In the genomic region with DNA sequence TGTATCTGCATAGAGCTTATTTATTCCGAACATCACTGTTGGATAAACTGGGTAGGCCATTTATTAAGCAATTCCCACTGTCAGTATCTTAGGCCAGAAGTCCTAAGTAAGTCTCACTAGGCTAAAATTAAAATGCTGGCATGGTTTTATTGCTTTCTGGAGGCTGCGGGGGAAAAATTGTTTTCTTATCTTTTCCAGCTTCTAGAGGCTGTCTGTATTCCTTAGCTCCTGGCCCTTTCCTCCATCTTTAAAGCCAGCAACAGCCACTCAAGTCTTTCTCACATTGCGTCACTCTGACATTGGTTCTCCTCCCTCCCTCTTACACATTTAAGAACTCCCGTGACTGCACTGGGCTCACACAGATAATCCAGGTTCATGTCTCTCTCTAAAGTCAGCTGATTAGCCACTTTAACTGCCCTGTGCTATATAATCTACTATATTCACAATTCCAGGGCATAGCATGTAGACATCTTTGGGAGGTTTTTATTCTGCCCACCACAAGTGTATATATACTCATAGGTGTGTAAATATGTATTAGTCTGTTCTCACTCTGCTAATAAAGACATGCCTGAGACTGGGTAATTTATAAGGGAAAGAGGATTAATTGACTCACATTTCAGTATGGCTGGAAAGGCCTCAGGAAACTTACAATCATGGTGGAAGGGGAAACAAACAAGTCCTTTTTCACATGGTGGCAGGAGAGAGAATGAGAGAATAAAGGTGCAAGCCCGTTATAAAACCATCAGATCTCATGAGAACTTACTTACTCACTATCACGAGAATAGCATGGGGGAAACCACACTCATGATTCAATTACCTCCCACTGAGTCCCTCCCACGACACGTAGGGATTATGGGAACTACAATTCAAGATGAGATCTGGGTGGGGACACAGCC, we compare ENCODE assay signal across 21 cellular contexts.
A peak's percentile ranks its signal among the peaks of the same experiment; 100 is the strongest.
DNase-seq lines count a peak whose midpoint lies in the region; ATAC-seq and TF ChIP-seq lines count a peak whose summit lies in the region.
"Had no signal": no experiment of that assay in that cellular context is flagged by ENCODE, and none has a peak within 500 bp of the region (broad histone marks: within the 10 kb centered on the region; RNA-seq: fewer than 3 reads in every experiment).

No MANE protein-coding gene starts in this region.

- H3K4me1 ChIP-seq in fibroblast of lung (ENCODE audit: control insufficient read depth, extremely low read depth, insufficient read depth, low read length) (peaks cover 13% of the 10 kb centered on the region), mesenchymal stem cell (ENCODE audit: control insufficient read depth, insufficient read depth, low read depth, low read length) (peaks cover 2% of the 10 kb centered on the region), upper lobe of right lung (no peaks in the 10 kb centered on the region)
- H3K4me1 ChIP-seq in CD8-positive, alpha-beta T cell (ENCODE audit: insufficient read depth, low read length) = no peaks in the 10 kb centered on the region
- H3K4me1 ChIP-seq: vagina had no signal

- no peaks in the 10 kb centered on the region for H3K27me3 Mint-ChIP-seq in nephron progenitor cell (ENCODE audit: low read depth, poor library complexity)
- peaks cover 5% of the 10 kb centered on the region for H3K27me3 Mint-ChIP-seq in CD8-positive, alpha-beta T cell (ENCODE audit: low read depth)
- H3K27me3 Mint-ChIP-seq: brain had no signal

- H4K20me1 ChIP-seq in fibroblast of lung (ENCODE audit: control insufficient read depth, extremely low read depth, insufficient read depth, low read length) = no peaks in the 10 kb centered on the region

- H2BK5ac ChIP-seq in mesenchymal stem cell (ENCODE audit: low read depth, low read length, poor library complexity, severe bottlenecking) = no peak overlapping the region

- H3K36me3 ChIP-seq in fibroblast of lung (ENCODE audit: control insufficient read depth, insufficient read depth, low read length) (no peaks in the 10 kb centered on the region), mesenchymal stem cell (ENCODE audit: control insufficient read depth in 1 of 2, insufficient read depth in 2 of 2, low read depth in 1 of 2, low read length in 2 of 2) (peaks cover 0 to 10% of the 10 kb centered on the region in 2 experiments), upper lobe of right lung (no peaks in the 10 kb centered on the region)
- H3K36me3 ChIP-seq in CD8-positive, alpha-beta T cell (ENCODE audit: insufficient read depth, low read length) = no peaks in the 10 kb centered on the region
- H3K36me3 ChIP-seq: vagina had no signal

- H3K9ac ChIP-seq in fibroblast of lung (ENCODE audit: insufficient read depth, low read length) (no peak overlapping the region), mesenchymal stem cell (ENCODE audit: low read length) (peak overlapping the region; percentile 22)

- 87% methylated on average over 6 of the region's 8 CpGs for WGBS in mesenchymal stem cell

- H3K9me3 Mint-ChIP-seq in nephron progenitor cell = no peaks in the 10 kb centered on the region
- no peaks in the 10 kb centered on the region for H3K9me3 Mint-ChIP-seq in CD8-positive, alpha-beta T cell
- H3K9me3 Mint-ChIP-seq: activated T-cell treated with anti-CD3 and anti-CD28 coated beads, Interleukin-2, amount 50 U/mL, for 72 hours; brain; neural crest cell; WTC11 had no signal

- no peak overlapping the region for H2BK15ac ChIP-seq in mesenchymal stem cell (ENCODE audit: low read depth, poor library complexity, severe bottlenecking)

- H2BK12ac ChIP-seq in mesenchymal stem cell (ENCODE audit: low read length in 2 of 2) = no peak overlapping the region

- peaks cover 24% of the 10 kb centered on the region for H3K4me1 Mint-ChIP-seq in nephron progenitor cell
- H3K4me1 Mint-ChIP-seq in CD8-positive, alpha-beta T cell (ENCODE audit: low read depth) = peaks cover 6% of the 10 kb centered on the region

- H2AFZ ChIP-seq in fibroblast of lung (ENCODE audit: low read length) (peak overlapping the region; percentile 22), mesenchymal stem cell (ENCODE audit: low read depth, low read length) (no peak overlapping the region)

- no peak overlapping the region for H3K27ac ChIP-seq in fibroblast of lung (ENCODE audit: insufficient read depth, low read length)
- H3K27ac ChIP-seq in mesenchymal stem cell (ENCODE audit: low read length, poor library complexity, severe bottlenecking) = no peak overlapping the region
- H3K27ac ChIP-seq in upper lobe of right lung = peak overlapping the region; percentile 31
- H3K27ac ChIP-seq in CD8-positive, alpha-beta T cell (ENCODE audit: low read depth, low read length) = no peak overlapping the region
- H3K27ac ChIP-seq: vagina had no signal

- H3K4ac ChIP-seq in mesenchymal stem cell (ENCODE audit: low read depth in 1 of 2, low read length in 2 of 2) = no peak overlapping the region

- H3K27me3 ChIP-seq in fibroblast of lung (ENCODE audit: control insufficient read depth, insufficient read depth, low read length) = no peaks in the 10 kb centered on the region
- no peaks in the 10 kb centered on the region for H3K27me3 ChIP-seq in mesenchymal stem cell (ENCODE audit: control insufficient read depth in 1 of 2, insufficient read depth in 1 of 2, low read length in 2 of 2)
- no peaks in the 10 kb centered on the region for H3K27me3 ChIP-seq in upper lobe of right lung
- no peaks in the 10 kb centered on the region for H3K27me3 ChIP-seq in CD8-positive, alpha-beta T cell (ENCODE audit: insufficient read depth, low read length)
- H3K27me3 ChIP-seq: vagina had no signal

- no peak for TF ChIP-seq CTCF in fibroblast of lung (conservative IDR thresholded peaks at IDR 0.05 in 1 of 2, IDR thresholded peaks at IDR 0.05 in 1 of 2; ENCODE audit: low read depth in 1 of 2, low read length in 2 of 2)
- no peak for TF ChIP-seq CTCF in upper lobe of right lung (IDR thresholded peaks at IDR 0.05)
- TF ChIP-seq CTCF in nephron progenitor cell (IDR thresholded peaks at IDR 0.05) = no peak
- TF ChIP-seq CTCF in CD8-positive, alpha-beta T cell (IDR thresholded peaks at IDR 0.05) = no peak

- CTCF ChIA-PET in CD8-positive, alpha-beta T cell (lab: Charles Lee) = no interaction called here

- no peak overlapping the region for H3K18ac ChIP-seq in mesenchymal stem cell (ENCODE audit: low read depth in 1 of 2, low read length in 2 of 2)

- H3K36me3 Mint-ChIP-seq in nephron progenitor cell (ENCODE audit: low read depth) = no peaks in the 10 kb centered on the region
- no peaks in the 10 kb centered on the region for H3K36me3 Mint-ChIP-seq in CD8-positive, alpha-beta T cell
- H3K36me3 Mint-ChIP-seq: activated naive CD8-positive, alpha-beta T cell; brain; WTC11 had no signal

- no peak overlapping the region for H2AK5ac ChIP-seq in mesenchymal stem cell (ENCODE audit: low read length, severe bottlenecking)

- H3K79me2 ChIP-seq in fibroblast of lung (ENCODE audit: control insufficient read depth, insufficient read depth, low read length) = no peaks in the 10 kb centered on the region

- H4K8ac ChIP-seq in mesenchymal stem cell (ENCODE audit: low read length) = no peak overlapping the region

- H4K91ac ChIP-seq in mesenchymal stem cell (ENCODE audit: low read length) = no peak overlapping the region

- H3K4me3 ChIP-seq in fibroblast of lung (replicated peaks in 1 of 4; ENCODE audit: control extremely low read depth in 1 of 4, insufficient read depth in 1 of 4, low read depth in 3 of 4, low read length in 4 of 4) (no peak overlapping the region), mesenchymal stem cell (ENCODE audit: insufficient read depth in 1 of 2, low read depth in 1 of 2, low read length in 2 of 2) (no peak overlapping the region), upper lobe of right lung (no peak overlapping the region)
- no peak overlapping the region for H3K4me3 ChIP-seq in CD8-positive, alpha-beta T cell (ENCODE audit: low read depth, low read length)
- H3K4me3 ChIP-seq: vagina had no signal

- H3K9me3 ChIP-seq in fibroblast of lung (ENCODE audit: control insufficient read depth, insufficient read depth, low read depth, low read length) (no peaks in the 10 kb centered on the region), mesenchymal stem cell (ENCODE audit: control insufficient read depth, low read length) (no peaks in the 10 kb centered on the region), upper lobe of right lung (no peaks in the 10 kb centered on the region)
- no peaks in the 10 kb centered on the region for H3K9me3 ChIP-seq in CD8-positive, alpha-beta T cell (ENCODE audit: low read length)
- H3K9me3 ChIP-seq: vagina had no signal

- H3K4me3 Mint-ChIP-seq in nephron progenitor cell = no peak overlapping the region
- no peak overlapping the region for H3K4me3 Mint-ChIP-seq in CD8-positive, alpha-beta T cell
- H3K4me3 Mint-ChIP-seq: activated CD8-positive, alpha-beta T cell treated with anti-CD3 and anti-CD28 coated beads, Interleukin-2, amount 10 ng/mL, durations not matched to agents 7 days and 5 days; activated naive CD8-positive, alpha-beta T cell; activated T-cell treated with anti-CD3 and anti-CD28 coated beads, Interleukin-2, amount 50 U/mL, for 72 hours; brain; neural crest cell; WTC11 had no signal

- peak; percentile 25 for ATAC-seq in upper lobe of right lung
- ATAC-seq in CD8-positive, alpha-beta T cell = no peak
- ATAC-seq: activated CD8-positive, alpha-beta T cell treated with anti-CD3 and anti-CD28 coated beads, Interleukin-2, amount 10 ng/mL, durations not matched to agents 7 days and 5 days; activated T-cell treated with anti-CD3 and anti-CD28 coated beads, Interleukin-2, amount 50 U/mL, for 72 hours; esophagus mucosa; stimulated activated naive CD8-positive, alpha-beta T cell treated with anti-CD3 and anti-CD28 coated beads, Interleukin-15, Interleukin-2, amounts not matched to agents 100 U/mL and 50 U/mL, for 24 hours; WTC11 had no signal

- H3K23ac ChIP-seq in mesenchymal stem cell (ENCODE audit: low read length in 2 of 2) = no peak overlapping the region

- no peak overlapping the region for H3K14ac ChIP-seq in mesenchymal stem cell (ENCODE audit: low read length in 2 of 2)

- H3K79me1 ChIP-seq in mesenchymal stem cell (replicated peaks; ENCODE audit: low read length, poor library complexity, severe bottlenecking) = no peaks in the 10 kb centered on the region

- intact Hi-C loops in upper lobe of right lung (cut with DNase I) = no loop called here
- intact Hi-C loops in CD8-positive, alpha-beta T cell (cut with DNase I, micrococcal nuclease) = loop anchor here (10.0 kb wide), 3 partner anchors 385 to 835 kb away; partner anchors contain the start of genes LRRC31 (in 1 of the 2) and PHC3 (in 1 of the 2)

- no peak overlapping the region for H2BK120ac ChIP-seq in mesenchymal stem cell (ENCODE audit: low read depth, low read length)

- no peak overlapping the region for H3K27ac Mint-ChIP-seq in nephron progenitor cell
- H3K27ac Mint-ChIP-seq in CD8-positive, alpha-beta T cell = no peak overlapping the region
- H3K27ac Mint-ChIP-seq: activated CD8-positive, alpha-beta T cell treated with anti-CD3 and anti-CD28 coated beads, Interleukin-2, amount 10 ng/mL, durations not matched to agents 7 days and 5 days; activated naive CD8-positive, alpha-beta T cell; activated T-cell treated with anti-CD3 and anti-CD28 coated beads, Interleukin-2, amount 50 U/mL, for 72 hours; brain; WTC11 had no signal

- no peak overlapping the region for H3K4me2 ChIP-seq in fibroblast of lung (ENCODE audit: extremely low read depth, insufficient read depth, low read length)
- H3K4me2 ChIP-seq in mesenchymal stem cell (ENCODE audit: low read length, poor library complexity, severe bottlenecking) = no peak overlapping the region

- POLR2A ChIA-PET in CD8-positive, alpha-beta T cell (lab: Charles Lee) = no interaction called here

- DNase-seq in amniotic epithelial cell (ENCODE audit: low read depth) (peak; percentile 65), fibroblast of lung (ENCODE audit: low read depth in 2 of 2) (no peak), mesenchymal stem cell (no peak), upper lobe of right lung (no peak), nephron progenitor cell (no peak), NCI-H345 treated with DMSO at 0.1 percent for 48 hours (lab: John Stamatoyannopoulos, UW; ENCODE audit: unreplicated experiment) (no peak)
- DNase-seq in CD8-positive, alpha-beta T cell = no peak
- DNase-seq: activated CD8-positive, alpha-beta T cell treated with anti-CD3 and anti-CD28 coated beads, Interleukin-2, amount 10 ng/mL, durations not matched to agents 7 days and 5 days; activated T-cell treated with anti-CD3 and anti-CD28 coated beads, Interleukin-2, amount 50 U/mL, for 72 hours; AML-193; hippocampal formation; islet precursor cell; NCI-H1048; NCI-H524; stimulated activated naive CD8-positive, alpha-beta T cell treated with anti-CD3 and anti-CD28 coated beads, Interleukin-15, Interleukin-2, amounts not matched to agents 100 U/mL and 50 U/mL, for 24 hours had no signal
